In genomic region chr2:33133436-33133835, GRCh38 we compare ENCODE assay signal across 13 cellular contexts.
DNase-seq lines count a peak whose midpoint lies in the region; ATAC-seq and TF ChIP-seq lines count a peak whose summit lies in the region.
"Had no signal": no experiment of that assay in that cellular context is flagged by ENCODE, and none has a peak within 500 bp of the region (broad histone marks: within the 10 kb centered on the region; RNA-seq: fewer than 3 reads in every experiment).

No MANE protein-coding gene starts in this region.

- CTCF ChIA-PET in HEK293T (lab: Yijun Ruan, JAX) = no interaction called here

- no peak overlapping the region for H3K27ac Mint-ChIP-seq in T-helper 2 cell treated with Interferon-gamma antibody and Interleukin-4, amounts not matched to agents 5 μg/mL and 100 μg/mL, for 36 hours
- H3K27ac Mint-ChIP-seq: dendritic cell treated with granulocyte-macrophage colony-stimulating factor and Interleukin-4, amounts not matched to agents 40 ng/mL and 50 ng/mL, for 4 days had no signal

- H3K36me3 Mint-ChIP-seq in T-helper 2 cell treated with Interferon-gamma antibody and Interleukin-4, amounts not matched to agents 5 μg/mL and 100 μg/mL, for 36 hours (ENCODE audit: low read depth) = no peaks in the 10 kb centered on the region

- peaks cover 3% of the 10 kb centered on the region for H3K4me1 Mint-ChIP-seq in T-helper 2 cell treated with Interferon-gamma antibody and Interleukin-4, amounts not matched to agents 5 μg/mL and 100 μg/mL, for 36 hours (ENCODE audit: low read depth)

- DNase-seq in HL-60 (ENCODE audit: low read depth in 1 of 2, low spot score in 1 of 2) = peak; percentile 5 to 81
- peak; percentile 43 for DNase-seq in adipocyte (ENCODE audit: low read depth)
- peak; percentile 22 to 23 for DNase-seq in heart right ventricle
- peak; percentile 33 to 53 for DNase-seq in psoas muscle
- no peak for DNase-seq in SW480 (ENCODE audit: low spot score)
- DNase-seq in HEK293T (ENCODE audit: extremely low spot score) = no peak
- no peak for DNase-seq in T-helper 2 cell treated with Interferon-gamma antibody and Interleukin-4, amounts not matched to agents 5 μg/mL and 100 μg/mL, for 36 hours (ENCODE audit: low spot score)
- DNase-seq: activated CD8-positive, alpha-beta memory T cell treated with anti-CD3 and anti-CD28 coated beads, Interleukin-2, amount 50 U/mL, for 4 hours; NCI-H2107; stimulated activated naive CD4-positive, alpha-beta T cell had no signal

- H3K4me1 ChIP-seq in adipocyte (ENCODE audit: control insufficient read depth, insufficient read depth, low read length) = peaks cover 33% of the 10 kb centered on the region
- H3K4me1 ChIP-seq in heart right ventricle = peaks cover 7 to 75% (median 51%) of the 10 kb centered on the region in 9 donors
- peaks cover 6% of the 10 kb centered on the region for H3K4me1 ChIP-seq in psoas muscle
- H3K4me1 ChIP-seq: BLaER1 had no signal

- H3K9me3 ChIP-seq in adipocyte (ENCODE audit: control insufficient read depth, low read length) (no peaks in the 10 kb centered on the region), heart right ventricle (no peaks in the 10 kb centered on the region), psoas muscle (no peaks in the 10 kb centered on the region)
- H3K9me3 ChIP-seq: BLaER1 had no signal

- no peaks in the 10 kb centered on the region for H3K36me3 ChIP-seq in adipocyte (ENCODE audit: control insufficient read depth, insufficient read depth, low read length, severe bottlenecking)
- no peaks in the 10 kb centered on the region for H3K36me3 ChIP-seq in heart right ventricle
- H3K36me3 ChIP-seq in psoas muscle (ENCODE audit: insufficient read depth in 1 of 2, low read depth in 1 of 2) = no peaks in the 10 kb centered on the region
- H3K36me3 ChIP-seq: BLaER1 had no signal

- H3K27me3 Mint-ChIP-seq in T-helper 2 cell treated with Interferon-gamma antibody and Interleukin-4, amounts not matched to agents 5 μg/mL and 100 μg/mL, for 36 hours (ENCODE audit: low read depth) = peaks cover 14% of the 10 kb centered on the region

- peak; percentile 30 to 95 (median 70) for ATAC-seq in heart right ventricle
- peak; percentile 62 to 70 (median 68) for ATAC-seq in psoas muscle
- no peak for ATAC-seq in HG02642 (IDR thresholded peaks at IDR 0.05; ENCODE audit: poor library complexity, unreplicated experiment)

- no peak overlapping the region for H3K4me3 Mint-ChIP-seq in T-helper 2 cell treated with Interferon-gamma antibody and Interleukin-4, amounts not matched to agents 5 μg/mL and 100 μg/mL, for 36 hours
- H3K4me3 Mint-ChIP-seq: dendritic cell treated with granulocyte-macrophage colony-stimulating factor and Interleukin-4, amounts not matched to agents 40 ng/mL and 50 ng/mL, for 4 days had no signal

- no peak for TF ChIP-seq CTCF in HL-60 (IDR thresholded peaks at IDR 0.05; ENCODE audit: insufficient read depth, low read length)
- TF ChIP-seq CTCF in heart right ventricle (IDR thresholded peaks at IDR 0.05) = no peak
- TF ChIP-seq CTCF in psoas muscle (IDR thresholded peaks at IDR 0.05) = no peak

- H3K9me3 Mint-ChIP-seq in T-helper 2 cell treated with Interferon-gamma antibody and Interleukin-4, amounts not matched to agents 5 μg/mL and 100 μg/mL, for 36 hours = no peaks in the 10 kb centered on the region
- H3K9me3 Mint-ChIP-seq: dendritic cell treated with granulocyte-macrophage colony-stimulating factor and Interleukin-4, amounts not matched to agents 40 ng/mL and 50 ng/mL, for 4 days had no signal

- POLR2A ChIA-PET in HEK293T (lab: Yijun Ruan, JAX) = no interaction called here

- 21 to 44% methylated on average over 4 of the region's 4 CpGs for WGBS in heart right ventricle, 2 donors
- WGBS in psoas muscle, 3 donors = 22 to 38% (median 32%) methylated on average over 4 of the region's 4 CpGs

- no peak overlapping the region for H3K9ac ChIP-seq in adipocyte (ENCODE audit: low read length)
- H3K9ac ChIP-seq: BLaER1 had no signal

- intact Hi-C loops in heart right ventricle (cut with DNase I) = loop anchor here in 2 of 10 donors (5.0 to 10.0 kb wide), 3 partner anchors 71 to 141 kb away; no protein-coding TSS in a partner anchor
- intact Hi-C loops in psoas muscle (cut with DNase I) = loop anchor here in 1 of 2 donors (5.0 to 10.0 kb wide), 3 partner anchors 144 to 241 kb away; partner anchors contain the start of gene LTBP1

- H3K27ac ChIP-seq in HL-60 (replicated peaks) = no peak overlapping the region
- H3K27ac ChIP-seq in heart right ventricle = peak overlapping the region; percentile 62 to 90 (median 81)
- H3K27ac ChIP-seq in psoas muscle = peak overlapping the region; percentile 83
- H3K27ac ChIP-seq: BLaER1 had no signal

- H3K4me3 ChIP-seq in HL-60 (replicated peaks; ENCODE audit: insufficient read depth, low read length) (no peak overlapping the region), adipocyte (ENCODE audit: low read length) (peak overlapping the region; percentile 75), heart right ventricle (peak overlapping the region in 2 of 10 donors; percentile 45 to 54), psoas muscle (peak overlapping the region; percentile 65)
- H3K4me3 ChIP-seq: BLaER1 had no signal

- H3K27me3 ChIP-seq in HL-60 (ENCODE audit: insufficient read depth, poor library complexity, severe bottlenecking) (peaks cover 2% of the 10 kb centered on the region), adipocyte (replicated peaks; ENCODE audit: control insufficient read depth, insufficient read depth, low read length) (no peaks in the 10 kb centered on the region), heart right ventricle (no peaks in the 10 kb centered on the region), psoas muscle (ENCODE audit: insufficient read depth in 3 of 3, low read length in 2 of 3) (no peaks in the 10 kb centered on the region)
- H3K27me3 ChIP-seq: BLaER1 had no signal

TF ChIP-seq in HEK293T, 16 proteins besides CTCF, POLR2A, EP300 and RAD21:
- TF ChIP-seq ELF4 (IDR thresholded peaks at IDR 0.05) (no peak), SUZ12 (IDR thresholded peaks at IDR 0.05) (no peak), TARDBP (IDR thresholded peaks at IDR 0.05) (no peak), CTBP1 (IDR thresholded peaks at IDR 0.05; ENCODE audit: borderline replicate concordance) (no peak), PKNOX1 (IDR thresholded peaks at IDR 0.05) (no peak), L3MBTL2 (conservative IDR thresholded peaks at IDR 0.05) (no peak), ARNT (IDR thresholded peaks at IDR 0.05) (no peak), FOXK2 (IDR thresholded peaks at IDR 0.05) (no peak), HDGF (IDR thresholded peaks at IDR 0.05; ENCODE audit: borderline replicate concordance) (no peak)

Comparison
In these comparisons a context has a peak if more than half of its experiments do, and no peak if none do; other contexts are left out.
1. DNase-seq: peak in HL-60 (2 of 2), adipocyte (single experiment), heart right ventricle (2 of 2) and psoas muscle (2 of 2); none in SW480 (single experiment), HEK293T (single experiment) and T-helper 2 cell treated with Interferon-gamma antibody and Interleukin-4, amounts not matched to agents 5 μg/mL and 100 μg/mL, for 36 hours (single experiment).